10 cellular contexts compared by ENCODE assay signal in genomic region chr1:2134604-2135307, GRCh38. TPM values are rescaled to one million over a fixed set of nuclear protein-coding genes. Genes with fewer than 3 reads are reported as not detected.
DNase-seq lines count a peak whose midpoint lies in the region; ATAC-seq and TF ChIP-seq lines count a peak whose summit lies in the region.
"Had no signal": no experiment of that assay in that cellular context is flagged by ENCODE, and none has a peak within 500 bp of the region (broad histone marks: within the 10 kb centered on the region; RNA-seq: fewer than 3 reads in every experiment).

No MANE protein-coding gene starts in this region.

- peak overlapping the region in 4 of 6 donors; percentile 68 to 89 (median 74) for H3K27ac Mint-ChIP-seq in naive B cell

- H3K9me3 Mint-ChIP-seq in naive B cell, result no peaks in the 10 kb centered on the region

- H3K27ac ChIP-seq in PC-9, result peak overlapping the region; percentile 60
- H3K27ac ChIP-seq in esophagus muscularis mucosa (replicated peaks in 1 of 4), result peak overlapping the region; percentile 89 to 95 (median 92)
- H3K27ac ChIP-seq in thyroid gland, result peak overlapping the region in 2 of 3 donors; percentile 28 to 43
- no peak overlapping the region for H3K27ac ChIP-seq in SJCRH30

- H3K9me3 ChIP-seq in PC-9 (ENCODE audit: insufficient read depth, low read depth) (no peaks in the 10 kb centered on the region), esophagus muscularis mucosa (no peaks in the 10 kb centered on the region), thyroid gland (no peaks in the 10 kb centered on the region), SJCRH30 (replicated peaks) (no peaks in the 10 kb centered on the region)

- no peak for TF ChIP-seq EP300 in esophagus muscularis mucosa (IDR thresholded peaks at IDR 0.05)

- CTCF ChIA-PET in PC-9 (lab: Charles Lee), result interaction anchor here (1.0 kb wide), 1 partner anchor 39 kb away, joined by 4 read pairs; no protein-coding TSS in a partner anchor

- H3F3A ChIP-seq in PC-9 (ENCODE audit: insufficient read depth, low read depth), result peaks cover 63% of the 10 kb centered on the region

- H3K4me1 Mint-ChIP-seq in naive B cell, result peaks cover 15 to 23% (median 18%) of the 10 kb centered on the region in 3 donors

- H3K27me3 ChIP-seq in PC-9 (ENCODE audit: insufficient read depth, low read depth), result no peaks in the 10 kb centered on the region
- H3K27me3 ChIP-seq in esophagus muscularis mucosa, result no peaks in the 10 kb centered on the region
- no peaks in the 10 kb centered on the region for H3K27me3 ChIP-seq in thyroid gland
- peaks cover 28% of the 10 kb centered on the region for H3K27me3 ChIP-seq in SJCRH30

- 0 out of 2 replicates have a peak, but pooled peaks cover 8% of the 10 kb centered on the region for H4K20me1 ChIP-seq in PC-9 (ENCODE audit: insufficient read depth)

- ATAC-seq in naive B cell (ENCODE audit: low read depth in 2 of 2) (no peak), HG03039 (IDR thresholded peaks at IDR 0.05; ENCODE audit: unreplicated experiment) (no peak)

- H3K4me3 ChIP-seq in PC-9 (no peak overlapping the region), esophagus muscularis mucosa (no peak overlapping the region), thyroid gland (replicated peaks in 1 of 3) (no peak overlapping the region), SJCRH30 (no peak overlapping the region)

- peak overlapping the region; percentile 71 for H3K4me2 ChIP-seq in PC-9

- DNase-seq in PC-9 (no peak), esophagus muscularis mucosa (ENCODE audit: extremely low spot score) (no peak), naive B cell (no peak), thyroid gland (no peak), SJCRH30 (no peak), mesenteric fat pad (ENCODE audit: low spot score) (no peak)
- no peak for DNase-seq in activated CD4-positive, alpha-beta T cell treated with anti-CD3 and anti-CD28 coated beads, Interleukin-2, amount 50 U/mL, for 1 hour
- DNase-seq: activated CD8-positive, alpha-beta memory T cell treated with anti-CD3 and anti-CD28 coated beads, Interleukin-2, amount 50 U/mL, for 48 hours; central memory CD4-positive, alpha-beta T cell had no signal

- H3K79me2 ChIP-seq in PC-9 (ENCODE audit: low read depth), result no peaks in the 10 kb centered on the region

- no TSS peak for BruUV-seq in PC-9 (replicated peaks; lab: Mats Ljungman, UMichigan)

- no peak for TF ChIP-seq CTCF in PC-9 (conservative IDR thresholded peaks at IDR 0.05)
- no peak for TF ChIP-seq CTCF in esophagus muscularis mucosa (IDR thresholded peaks at IDR 0.05)
- no peak for TF ChIP-seq CTCF in thyroid gland (IDR thresholded peaks at IDR 0.05)

- H3K4me1 ChIP-seq in PC-9 (replicated peaks; ENCODE audit: insufficient read depth), result peaks cover 47% of the 10 kb centered on the region
- peaks cover 27 to 35% (median 33%) of the 10 kb centered on the region in 4 donors for H3K4me1 ChIP-seq in esophagus muscularis mucosa
- peaks cover 9 to 26% of the 10 kb centered on the region in 2 donors for H3K4me1 ChIP-seq in thyroid gland
- H3K4me1 ChIP-seq in SJCRH30, result peaks cover 6% of the 10 kb centered on the region; the same call in 1 of the 2 replicates

- POLR2A ChIA-PET in PC-9 (lab: Charles Lee; ENCODE audit: unreplicated experiment), result interaction anchor here (0.6 to 0.7 kb wide), 3 partner anchors 57 to 399 kb away, joined by 3 to 5 read pairs (median 3); partner anchors contain the start of gene PANK4

- no peak for TF ChIP-seq POLR2A in esophagus muscularis mucosa (IDR thresholded peaks at IDR 0.05; ENCODE audit: low read depth)
- TF ChIP-seq POLR2A in thyroid gland (IDR thresholded peaks at IDR 0.05), result no peak

- H3K9me2 ChIP-seq in PC-9 (ENCODE audit: insufficient read depth), result no peaks in the 10 kb centered on the region

- H3K4me3 Mint-ChIP-seq in naive B cell, result peak overlapping the region in 6 of 8 donors; percentile 25 to 70 (median 56)

- H3K36me3 Mint-ChIP-seq in naive B cell, result no peaks in the 10 kb centered on the region

- no peaks in the 10 kb centered on the region for H3K27me3 Mint-ChIP-seq in naive B cell

- WGBS in esophagus muscularis mucosa, result 88% methylated on average over 40 of the region's 40 CpGs
- WGBS in thyroid gland, 2 donors, result 86 to 90% methylated on average over 21 to 40 of the region's 40 CpGs

- H3K36me3 ChIP-seq in PC-9 (ENCODE audit: low read depth), result no peaks in the 10 kb centered on the region
- no peaks in the 10 kb centered on the region for H3K36me3 ChIP-seq in esophagus muscularis mucosa
- H3K36me3 ChIP-seq in thyroid gland, result no peaks in the 10 kb centered on the region
- no peaks in the 10 kb centered on the region for H3K36me3 ChIP-seq in SJCRH30

- intact Hi-C loops in PC-9 (cut with micrococcal nuclease; ENCODE audit: unreplicated experiment), result loop anchor here (2.0 kb wide), 2 partner anchors 84 to 216 kb away; partner anchors contain the start of genes PRKCZ and TMEM52
- intact Hi-C loops in esophagus muscularis mucosa (cut with DNase I), result no loop called here
- intact Hi-C loops in thyroid gland (cut with DNase I), result no loop called here

- H2AFZ ChIP-seq in PC-9, result no peak overlapping the region

RNA-seq across cellular contexts. Expression of gene FAAP20, which starts 59.8 kb away (rescaled TPM):
- 72.1 and 97.1 TPM in 2 replicates for total RNA-seq in PC-9 (2021)
- 10 to 100 TPM; 37.9 to 81.7 (median 55.7) TPM for total RNA-seq in esophagus muscularis mucosa
- 10 to 100 TPM; 67.1 to 90.7 (median 77.7) TPM for polyA plus RNA-seq in naive B cell (ENCODE audit: low read depth in 6 of 6)
- 10 to 100 TPM; 42.2 to 82.2 (median 50.2) TPM for total RNA-seq in thyroid gland
- 58.0 and 61.7 TPM in 2 replicates for total RNA-seq in SJCRH30 (2014; rRNA removed; shearing (Covaris generic))
- 42.6 TPM for total RNA-seq in mesenteric fat pad
